10 cellular contexts compared by ENCODE assay signal in genomic region chrX:117743469-117744251, GRCh38.
DNase-seq lines count a peak whose midpoint lies in the region; ATAC-seq and TF ChIP-seq lines count a peak whose summit lies in the region.
"Had no signal": no experiment of that assay in that cellular context is flagged by ENCODE, and none has a peak within 500 bp of the region (broad histone marks: within the 10 kb centered on the region; RNA-seq: fewer than 3 reads in every experiment).

No MANE protein-coding gene starts in this region.

- ATAC-seq in heart left ventricle, result no peak
- no peak for ATAC-seq in activated CD4-positive, alpha-beta T cell treated with anti-CD3 and anti-CD28 coated beads for 36 hours
- no peak for ATAC-seq in HG03442 (IDR thresholded peaks at IDR 0.05; ENCODE audit: unreplicated experiment)

- H3K27me3 ChIP-seq in left ventricle myocardium inferior (ENCODE audit: low read depth) (no peaks in the 10 kb centered on the region), heart left ventricle (no peaks in the 10 kb centered on the region)
- H3K27me3 ChIP-seq: ascending aorta had no signal

- H3K27ac ChIP-seq in left ventricle myocardium inferior (replicated peaks), result no peak overlapping the region
- H3K27ac ChIP-seq in heart left ventricle, result no peak overlapping the region
- H3K27ac ChIP-seq: ascending aorta, thoracic aorta had no signal

- CTCF ChIA-PET in activated CD4-positive, alpha-beta T cell treated with anti-CD3 and anti-CD28 coated beads for 36 hours (lab: Charles Lee), result interaction anchor here (0.6 kb wide), 1 partner anchor 8 kb away, joined by 3 read pairs; no protein-coding TSS in a partner anchor

- no peak for TF ChIP-seq POLR2A in heart left ventricle (IDR thresholded peaks at IDR 0.05)

- POLR2A ChIA-PET in activated CD4-positive, alpha-beta T cell treated with anti-CD3 and anti-CD28 coated beads for 36 hours (lab: Charles Lee), result no interaction called here

- H3K27me3 Mint-ChIP-seq in activated CD4-positive, alpha-beta T cell treated with anti-CD3 and anti-CD28 coated beads for 36 hours, result no peaks in the 10 kb centered on the region

- no peaks in the 10 kb centered on the region for H3K36me3 ChIP-seq in left ventricle myocardium inferior
- no peaks in the 10 kb centered on the region for H3K36me3 ChIP-seq in heart left ventricle
- H3K36me3 ChIP-seq: ascending aorta, thoracic aorta had no signal

- peaks cover 9% of the 10 kb centered on the region for H3K9me3 ChIP-seq in left ventricle myocardium inferior (replicated peaks)
- peaks cover 0 to 12% (median 2%) of the 10 kb centered on the region in 12 donors for H3K9me3 ChIP-seq in heart left ventricle
- H3K9me3 ChIP-seq: ascending aorta, thoracic aorta had no signal

- H3K4me3 Mint-ChIP-seq in activated CD4-positive, alpha-beta T cell treated with anti-CD3 and anti-CD28 coated beads for 36 hours, result no peak overlapping the region

- 32 to 83% (median 73%) methylated on average over 2 to 3 of the region's 3 CpGs; no CpG with 5 or more reads in 1 of the 4 donors for WGBS in heart left ventricle, 4 donors

- intact Hi-C loops in left ventricle myocardium inferior (cut with micrococcal nuclease) (no loop called here), heart left ventricle (cut with DNase I) (no loop called here)
- intact Hi-C loops in activated CD4-positive, alpha-beta T cell treated with anti-CD3 and anti-CD28 coated beads for 36 hours (cut with DNase I, micrococcal nuclease), result no loop called here

- H3K36me3 Mint-ChIP-seq in activated CD4-positive, alpha-beta T cell treated with anti-CD3 and anti-CD28 coated beads for 36 hours (ENCODE audit: low read depth), result no peaks in the 10 kb centered on the region

- TF ChIP-seq CTCF in left ventricle myocardium inferior (IDR thresholded peaks at IDR 0.05; ENCODE audit: borderline replicate concordance), result peak; percentile 26
- peak in 4 of 12 donors; percentile 4 to 13 (median 12) for TF ChIP-seq CTCF in heart left ventricle (IDR thresholded peaks at IDR 0.05)
- peak; percentile 9 for TF ChIP-seq CTCF in fibroblast of mammary gland (conservative IDR thresholded peaks at IDR 0.05; ENCODE audit: control insufficient read depth, insufficient read depth, low read depth, low read length)

- H3K4me1 ChIP-seq in left ventricle myocardium inferior (no peaks in the 10 kb centered on the region), heart left ventricle (no peaks in the 10 kb centered on the region)
- H3K4me1 ChIP-seq: ascending aorta had no signal

- H3K9me3 Mint-ChIP-seq in activated CD4-positive, alpha-beta T cell treated with anti-CD3 and anti-CD28 coated beads for 36 hours (ENCODE audit: low read depth), result peaks cover 5% of the 10 kb centered on the region

- H3K27ac Mint-ChIP-seq in activated CD4-positive, alpha-beta T cell treated with anti-CD3 and anti-CD28 coated beads for 36 hours, result no peak overlapping the region

- no peak overlapping the region for H3K4me3 ChIP-seq in left ventricle myocardium inferior
- no peak overlapping the region for H3K4me3 ChIP-seq in heart left ventricle
- no peak overlapping the region for H3K4me3 ChIP-seq in fibroblast of mammary gland (ENCODE audit: control insufficient read depth, low read depth, low read length)
- H3K4me3 ChIP-seq: ascending aorta, thoracic aorta had no signal

- no peaks in the 10 kb centered on the region for H3K4me1 Mint-ChIP-seq in activated CD4-positive, alpha-beta T cell treated with anti-CD3 and anti-CD28 coated beads for 36 hours

- DNase-seq in left ventricle myocardium inferior (no peak), heart left ventricle (no peak), NCI-H69 (lab: John Stamatoyannopoulos, UW) (peak; percentile 1), fibroblast of mammary gland (ENCODE audit: low read depth) (peak; percentile 1), NCI-H2029 (lab: John Stamatoyannopoulos, UW) (no peak), 8988T (no peak)
- DNase-seq in activated CD4-positive, alpha-beta T cell treated with anti-CD3 and anti-CD28 coated beads for 36 hours, result no peak

Comparison
In these comparisons a context has a peak if more than half of its experiments do, and no peak if none do; other contexts are left out.
1. DNase-seq: peak in NCI-H69 (single experiment) and fibroblast of mammary gland (single experiment); none in left ventricle myocardium inferior (single experiment), heart left ventricle (0 of 5), NCI-H2029 (single experiment), activated CD4-positive, alpha-beta T cell treated with anti-CD3 and anti-CD28 coated beads for 36 hours (single experiment) and 8988T (single experiment).